In genomic region chr9:110081395-110081794, GRCh38 we compare ENCODE assay signal across 9 cellular contexts.
DNase-seq lines count a peak whose midpoint lies in the region; FAIRE-seq and TF ChIP-seq lines count a peak whose summit lies in the region.
"Had no signal": no experiment of that assay in that cellular context is flagged by ENCODE, and none has a peak within 500 bp of the region (broad histone marks: within the 10 kb centered on the region; RNA-seq: fewer than 3 reads in every experiment).

No MANE protein-coding gene starts in this region.

- no peak overlapping the region for H3K23ac ChIP-seq in neuronal stem cell (ENCODE audit: low read depth, low read length, poor library complexity)

- TF ChIP-seq CTCF in fibroblast of pulmonary artery (IDR thresholded peaks at IDR 0.05; ENCODE audit: low read length, missing control alignments), result no peak
- no peak for TF ChIP-seq CTCF in osteocyte (IDR thresholded peaks at IDR 0.05)
- no peak for TF ChIP-seq CTCF in GM10266 (IDR thresholded peaks at IDR 0.05; ENCODE audit: control insufficient read depth, insufficient read depth, low read depth, missing control alignments)
- TF ChIP-seq CTCF in PC-9 (conservative IDR thresholded peaks at IDR 0.05), result no peak

- no peaks in the 10 kb centered on the region for H3F3A ChIP-seq in PC-9 (ENCODE audit: insufficient read depth, low read depth)

- peaks cover 3% of the 10 kb centered on the region for H3K79me1 ChIP-seq in neuronal stem cell (ENCODE audit: low read depth, low read length)

- H3K27ac Mint-ChIP-seq in osteocyte (ENCODE audit: unreplicated experiment), result peak overlapping the region; percentile 94

- no peak overlapping the region for H3K4me3 ChIP-seq in BLaER1
- no peak overlapping the region for H3K4me3 ChIP-seq in fibroblast of pulmonary artery (replicated peaks; ENCODE audit: low read depth, low read length)
- H3K4me3 ChIP-seq in neuronal stem cell (ENCODE audit: low read length in 2 of 2), result no peak overlapping the region
- no peak overlapping the region for H3K4me3 ChIP-seq in PC-9
- H3K4me3 ChIP-seq: colonic mucosa had no signal

- intact Hi-C loops in PC-9 (cut with micrococcal nuclease; ENCODE audit: unreplicated experiment), result no loop called here

- WGBS in neuronal stem cell (ENCODE audit: extremely low coverage in 2 of 2, insufficient read length in 2 of 2, insufficient replicate concordance in 1 of 2), 2 donors, result no CpG with 5 or more reads among the region's 3 CpGs

- H3K36me3 ChIP-seq in BLaER1, result no peaks in the 10 kb centered on the region
- peaks cover under 1 to 31% of the 10 kb centered on the region in 2 donors for H3K36me3 ChIP-seq in neuronal stem cell (replicated peaks in 1 of 2; ENCODE audit: control insufficient read depth in 2 of 2, insufficient read depth in 2 of 2, low read length in 2 of 2)
- no peaks in the 10 kb centered on the region for H3K36me3 ChIP-seq in PC-9 (ENCODE audit: low read depth)
- H3K36me3 ChIP-seq: colonic mucosa had no signal

- CTCF ChIA-PET in PC-9 (lab: Charles Lee), result no interaction called here

- H3K4me1 Mint-ChIP-seq in osteocyte (ENCODE audit: unreplicated experiment), result peaks cover 53% of the 10 kb centered on the region

- no peak overlapping the region for H2AFZ ChIP-seq in neuronal stem cell (ENCODE audit: low read length)
- no peak overlapping the region for H2AFZ ChIP-seq in PC-9

- H3K9me3 ChIP-seq in BLaER1, result no peaks in the 10 kb centered on the region
- peaks cover 0 to 4% of the 10 kb centered on the region in 2 donors for H3K9me3 ChIP-seq in neuronal stem cell (replicated peaks in 1 of 2; ENCODE audit: control insufficient read depth in 2 of 2, insufficient read depth in 1 of 2, low read depth in 1 of 2, low read length in 2 of 2)
- H3K9me3 ChIP-seq in PC-9 (ENCODE audit: insufficient read depth, low read depth), result no peaks in the 10 kb centered on the region
- H3K9me3 ChIP-seq: colonic mucosa had no signal

- H3K9me2 ChIP-seq in PC-9 (ENCODE audit: insufficient read depth), result no peaks in the 10 kb centered on the region

- no peak overlapping the region for H2AK5ac ChIP-seq in neuronal stem cell (ENCODE audit: low read depth, low read length)

- H3K36me3 Mint-ChIP-seq in osteocyte (ENCODE audit: unreplicated experiment), result peaks cover 9% of the 10 kb centered on the region

- no peak overlapping the region for H3K27ac ChIP-seq in BLaER1
- H3K27ac ChIP-seq in neuronal stem cell (replicated peaks; ENCODE audit: low read length), result no peak overlapping the region
- no peak overlapping the region for H3K27ac ChIP-seq in PC-9
- H3K27ac ChIP-seq: colonic mucosa had no signal

- H3K18ac ChIP-seq in neuronal stem cell (ENCODE audit: low read length), result no peak overlapping the region

- peaks cover 68% of the 10 kb centered on the region for H3K79me2 ChIP-seq in PC-9 (ENCODE audit: low read depth)

- H3K9ac ChIP-seq in BLaER1 (no peak overlapping the region), neuronal stem cell (ENCODE audit: low read depth, low read length, poor library complexity) (no peak overlapping the region)

- POLR2A ChIA-PET in PC-9 (lab: Charles Lee; ENCODE audit: unreplicated experiment), result no interaction called here

- no TSS peak for BruUV-seq in PC-9 (replicated peaks; lab: Mats Ljungman, UMichigan)

- no peak overlapping the region for H2BK12ac ChIP-seq in neuronal stem cell (ENCODE audit: low read length)

- H2BK5ac ChIP-seq in neuronal stem cell (ENCODE audit: low read length), result no peak overlapping the region

- peak overlapping the region; percentile 42 for H3K4me2 ChIP-seq in BLaER1
- H3K4me2 ChIP-seq in neuronal stem cell (ENCODE audit: insufficient read depth, low read length, poor library complexity, severe bottlenecking), result no peak overlapping the region
- H3K4me2 ChIP-seq in PC-9, result no peak overlapping the region

- H3K4me1 ChIP-seq in BLaER1 (peaks cover 12% of the 10 kb centered on the region), neuronal stem cell (ENCODE audit: control insufficient read depth in 2 of 2, insufficient read depth in 1 of 2, low read depth in 1 of 2, low read length in 2 of 2) (no peaks in the 10 kb centered on the region), PC-9 (replicated peaks; ENCODE audit: insufficient read depth) (0 out of 2 replicates have a peak, but pooled peaks cover 6% of the 10 kb centered on the region)
- H3K4me1 ChIP-seq: colonic mucosa had no signal

- H4K91ac ChIP-seq in neuronal stem cell (ENCODE audit: low read depth, low read length, poor library complexity), result no peak overlapping the region

- H4K8ac ChIP-seq in neuronal stem cell (ENCODE audit: low read depth, low read length), result no peak overlapping the region

- no peak for FAIRE-seq in RCC 7860 (lab: Jason Lieb, UNC)

- DNase-seq in RCC 7860 (ENCODE audit: low spot score) (peak; percentile 14), fibroblast of pulmonary artery (ENCODE audit: low read depth) (peak; percentile 60), osteocyte (ENCODE audit: extremely low spot score, unreplicated experiment) (peak; percentile 34), neuronal stem cell (ENCODE audit: low spot score) (no peak), NCI-H1436 (lab: John Stamatoyannopoulos, UW) (no peak), GM10266 (ENCODE audit: extremely low spot score) (no peak), PC-9 (no peak)
- DNase-seq: colonic mucosa had no signal

- peak overlapping the region; percentile 26 for H3K4me3 Mint-ChIP-seq in osteocyte (ENCODE audit: unreplicated experiment)

- H3K9me3 Mint-ChIP-seq in osteocyte (ENCODE audit: unreplicated experiment), result no peaks in the 10 kb centered on the region

- no peak overlapping the region for H2BK15ac ChIP-seq in neuronal stem cell (ENCODE audit: low read length)

- H4K20me1 ChIP-seq in BLaER1 (no peaks in the 10 kb centered on the region), PC-9 (ENCODE audit: insufficient read depth) (no peaks in the 10 kb centered on the region)

- no peaks in the 10 kb centered on the region for H3K27me3 Mint-ChIP-seq in osteocyte (ENCODE audit: unreplicated experiment)

- no peak overlapping the region for H2BK120ac ChIP-seq in neuronal stem cell (ENCODE audit: low read depth, low read length)

- no peak overlapping the region for H3K4ac ChIP-seq in neuronal stem cell (ENCODE audit: low read length)

- H3K14ac ChIP-seq in neuronal stem cell (ENCODE audit: low read length), result no peak overlapping the region

- H3K27me3 ChIP-seq in BLaER1, result no peaks in the 10 kb centered on the region
- no peaks in the 10 kb centered on the region for H3K27me3 ChIP-seq in neuronal stem cell (ENCODE audit: control insufficient read depth in 3 of 3, insufficient read depth in 3 of 3, low read depth in 1 of 3, low read length in 3 of 3)
- H3K27me3 ChIP-seq in PC-9 (ENCODE audit: insufficient read depth, low read depth), result no peaks in the 10 kb centered on the region
- H3K27me3 ChIP-seq: colonic mucosa had no signal

Comparison
In these comparisons a context has a peak if more than half of its experiments do, and no peak if none do; other contexts are left out.
1. DNase-seq: peak in RCC 7860 (single experiment), fibroblast of pulmonary artery (single experiment) and osteocyte (single experiment); none in neuronal stem cell (single experiment), NCI-H1436 (single experiment), GM10266 (single experiment) and PC-9 (0 of 2).